20 cellular contexts compared by ENCODE assay signal in the genomic region with DNA sequence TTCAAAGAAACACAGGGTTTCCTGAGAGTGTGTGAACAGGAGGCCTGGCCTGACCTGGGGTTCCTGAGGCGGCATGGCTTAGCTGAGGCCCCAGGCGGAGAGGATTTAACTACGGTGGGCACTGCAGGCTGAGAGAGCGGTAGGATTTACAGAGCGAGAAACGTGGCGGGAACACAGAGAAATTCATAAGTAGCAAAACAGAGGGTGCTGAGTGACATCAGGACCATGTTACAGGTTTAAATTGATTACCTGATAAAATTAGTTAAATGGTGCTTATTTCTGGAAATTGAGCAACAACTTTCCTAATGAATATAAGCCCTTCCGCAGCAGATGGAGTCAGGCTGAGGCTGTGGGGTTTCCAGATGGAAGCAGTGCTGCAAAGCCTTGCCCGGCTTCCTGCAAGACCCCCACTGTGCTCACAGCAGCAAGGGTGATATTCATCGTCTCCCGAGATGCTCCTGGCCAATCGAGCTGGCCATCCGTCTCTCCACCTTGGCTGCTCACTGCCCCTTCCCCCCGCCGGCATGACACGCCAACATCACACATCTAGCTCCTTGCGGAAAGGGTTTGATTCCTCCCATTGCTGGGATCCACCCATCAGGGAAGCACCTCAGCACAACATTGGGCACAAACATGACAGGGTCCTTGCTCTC.
DNase-seq lines count a peak whose midpoint lies in the region; ATAC-seq and TF ChIP-seq lines count a peak whose summit lies in the region.
"Had no signal": no experiment of that assay in that cellular context is flagged by ENCODE, and none has a peak within 500 bp of the region (broad histone marks: within the 10 kb centered on the region; RNA-seq: fewer than 3 reads in every experiment).

No MANE protein-coding gene starts in this region.

- no peak for TF ChIP-seq EP300 in esophagus muscularis mucosa (IDR thresholded peaks at IDR 0.05)

- H3K4me2 ChIP-seq in GM23338, result no peak overlapping the region
- no peak overlapping the region for H3K4me2 ChIP-seq in neural progenitor cell
- H3K4me2 ChIP-seq: smooth muscle cell had no signal

- H3K4me3 ChIP-seq in GM23338, result no peak overlapping the region
- H3K4me3 ChIP-seq in neural progenitor cell, result no peak overlapping the region
- no peak overlapping the region for H3K4me3 ChIP-seq in esophagus muscularis mucosa
- H3K4me3 ChIP-seq: heart left ventricle, left lung, SJSA1, smooth muscle cell had no signal

- peaks cover 53% of the 10 kb centered on the region for H3K4me1 Mint-ChIP-seq in GM23338
- peaks cover 23% of the 10 kb centered on the region for H3K4me1 Mint-ChIP-seq in neural progenitor cell

- H3F3A ChIP-seq in GM23338 (replicated peaks; ENCODE audit: low read depth), result peaks cover 3% of the 10 kb centered on the region; the same call in 1 of the 2 replicates
- H3F3A ChIP-seq in neural progenitor cell (ENCODE audit: low read depth), result peaks cover 26% of the 10 kb centered on the region

- H3K4me3 Mint-ChIP-seq in GM23338 (no peak overlapping the region), neural progenitor cell (no peak overlapping the region)
- H3K4me3 Mint-ChIP-seq: dendritic cell treated with granulocyte-macrophage colony-stimulating factor and Interleukin-4, amounts not matched to agents 40 ng/mL and 50 ng/mL, for 4 days had no signal

- TF ChIP-seq POLR2A in esophagus muscularis mucosa (IDR thresholded peaks at IDR 0.05; ENCODE audit: low read depth), result no peak

- H3K27me3 Mint-ChIP-seq in GM23338 (ENCODE audit: insufficient read depth, low read depth, poor library complexity), result peaks cover 3% of the 10 kb centered on the region
- no peaks in the 10 kb centered on the region for H3K27me3 Mint-ChIP-seq in neural progenitor cell (ENCODE audit: insufficient read depth, low read depth)
- H3K27me3 Mint-ChIP-seq: dendritic cell treated with granulocyte-macrophage colony-stimulating factor and Interleukin-4, amounts not matched to agents 40 ng/mL and 50 ng/mL, for 4 days had no signal

- TF ChIP-seq CTCF in GM23338 (conservative IDR thresholded peaks at IDR 0.05; ENCODE audit: low read depth in 2 of 2) (no peak), neural progenitor cell (IDR thresholded peaks at IDR 0.05) (no peak), esophagus muscularis mucosa (IDR thresholded peaks at IDR 0.05) (no peak)

- H3K9me3 ChIP-seq in KOPT-K1 (ENCODE audit: insufficient read depth, low read length, poor library complexity, severe bottlenecking), result no peaks in the 10 kb centered on the region
- H3K9me3 ChIP-seq in neural progenitor cell (ENCODE audit: low read depth), result no peaks in the 10 kb centered on the region
- no peaks in the 10 kb centered on the region for H3K9me3 ChIP-seq in esophagus muscularis mucosa
- H3K9me3 ChIP-seq: heart left ventricle, left lung, SJSA1 had no signal

- ATAC-seq in GM23338 (peak; percentile 48), HG02973 (IDR thresholded peaks at IDR 0.05; ENCODE audit: unreplicated experiment) (no peak), HG03095 (IDR thresholded peaks at IDR 0.05; ENCODE audit: unreplicated experiment) (no peak)
- ATAC-seq: heart left ventricle, left lung had no signal

- peak; percentile 21 for DNase-seq in GM23338 (ENCODE audit: low spot score)
- DNase-seq in cerebellar cortex (ENCODE audit: low spot score), result peak; percentile 80
- peak; percentile 27 for DNase-seq in neural progenitor cell (ENCODE audit: low spot score)
- no peak for DNase-seq in esophagus muscularis mucosa (ENCODE audit: extremely low spot score)
- DNase-seq: activated T-cell treated with anti-CD3 and anti-CD28 coated beads, Interleukin-2, amount 50 U/mL, for 48 hours; heart left ventricle; KBM-7; left lung; MV-4-11; NCI-H1930; NCI-H345; stimulated activated CD4-positive, alpha-beta T cell treated with anti-CD3 and anti-CD28 coated beads, Interleukin-4, amount 100 ng/mL, for 1 hour; T-helper 2 cell; trophoblast cell had no signal

- H3K27me3 ChIP-seq in GM23338 (ENCODE audit: insufficient read depth) (no peaks in the 10 kb centered on the region), neural progenitor cell (no peaks in the 10 kb centered on the region), esophagus muscularis mucosa (no peaks in the 10 kb centered on the region)
- H3K27me3 ChIP-seq: heart left ventricle, left lung, SJSA1 had no signal

- H3K79me2 ChIP-seq in GM23338 (replicated peaks; ENCODE audit: insufficient read depth), result no peaks in the 10 kb centered on the region
- H3K79me2 ChIP-seq in neural progenitor cell (ENCODE audit: low read depth), result no peaks in the 10 kb centered on the region

- H3K27ac Mint-ChIP-seq in GM23338 (peak overlapping the region; percentile 72; the same call in 1 of the 2 replicates), neural progenitor cell (no peak overlapping the region)
- H3K27ac Mint-ChIP-seq: dendritic cell treated with granulocyte-macrophage colony-stimulating factor and Interleukin-4, amounts not matched to agents 40 ng/mL and 50 ng/mL, for 4 days had no signal

- H3K9me3 Mint-ChIP-seq in GM23338 (no peaks in the 10 kb centered on the region), neural progenitor cell (no peaks in the 10 kb centered on the region)
- H3K9me3 Mint-ChIP-seq: dendritic cell treated with granulocyte-macrophage colony-stimulating factor and Interleukin-4, amounts not matched to agents 40 ng/mL and 50 ng/mL, for 4 days had no signal

- no peak overlapping the region for H3K9ac ChIP-seq in neural progenitor cell

- H3K9me2 ChIP-seq in GM23338 (ENCODE audit: insufficient read depth), result no peaks in the 10 kb centered on the region

- H3K27ac ChIP-seq in GM23338 (ENCODE audit: low read depth) (peak overlapping the region; percentile 34; the same call in 1 of the 2 replicates), KOPT-K1 (ENCODE audit: low read depth, low read length, poor library complexity, severe bottlenecking) (peak overlapping the region; percentile 96), neural progenitor cell (peak overlapping the region; percentile 20), esophagus muscularis mucosa (replicated peaks in 1 of 4) (no peak overlapping the region)
- H3K27ac ChIP-seq: heart left ventricle, left lung, SJSA1 had no signal

- H2AFZ ChIP-seq in GM23338 (peak overlapping the region; percentile 52; the same call in 1 of the 2 replicates), neural progenitor cell (replicated peaks) (no peak overlapping the region)

- 87% methylated on average over 17 of the region's 17 CpGs for WGBS in esophagus muscularis mucosa

- H3K36me3 ChIP-seq in GM23338 (ENCODE audit: insufficient read depth) (no peaks in the 10 kb centered on the region), KOPT-K1 (ENCODE audit: insufficient read depth, low read length) (peaks cover 28% of the 10 kb centered on the region), neural progenitor cell (no peaks in the 10 kb centered on the region), esophagus muscularis mucosa (peaks cover 39 to 98% (median 74%) of the 10 kb centered on the region in 4 donors)

- H3K36me3 Mint-ChIP-seq in GM23338 (ENCODE audit: low read depth) (peaks cover 11% of the 10 kb centered on the region; the same call in 2 of the 3 replicates), neural progenitor cell (peaks cover 28% of the 10 kb centered on the region)

- intact Hi-C loops in esophagus muscularis mucosa (cut with DNase I), result no loop called here

- H3K4me1 ChIP-seq in GM23338 (ENCODE audit: insufficient read depth), result peaks cover 16% of the 10 kb centered on the region
- peaks cover 34% of the 10 kb centered on the region for H3K4me1 ChIP-seq in neural progenitor cell
- no peaks in the 10 kb centered on the region for H3K4me1 ChIP-seq in esophagus muscularis mucosa
- H3K4me1 ChIP-seq: heart left ventricle, left lung had no signal

- H4K20me1 ChIP-seq in GM23338 (replicated peaks; ENCODE audit: insufficient read depth), result no peaks in the 10 kb centered on the region
- no peaks in the 10 kb centered on the region for H4K20me1 ChIP-seq in neural progenitor cell (ENCODE audit: low read depth)

TF ChIP-seq in GM23338, 12 proteins besides CTCF, POLR2A, EP300 and RAD21 (continues in another document):
- TF ChIP-seq, protein P1, sequence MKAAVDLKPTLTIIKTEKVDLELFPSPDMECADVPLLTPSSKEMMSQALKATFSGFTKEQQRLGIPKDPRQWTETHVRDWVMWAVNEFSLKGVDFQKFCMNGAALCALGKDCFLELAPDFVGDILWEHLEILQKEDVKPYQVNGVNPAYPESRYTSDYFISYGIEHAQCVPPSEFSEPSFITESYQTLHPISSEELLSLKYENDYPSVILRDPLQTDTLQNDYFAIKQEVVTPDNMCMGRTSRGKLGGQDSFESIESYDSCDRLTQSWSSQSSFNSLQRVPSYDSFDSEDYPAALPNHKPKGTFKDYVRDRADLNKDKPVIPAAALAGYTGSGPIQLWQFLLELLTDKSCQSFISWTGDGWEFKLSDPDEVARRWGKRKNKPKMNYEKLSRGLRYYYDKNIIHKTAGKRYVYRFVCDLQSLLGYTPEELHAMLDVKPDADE (IDR thresholded peaks at IDR 0.05), result no peak
- TF ChIP-seq NANOG (IDR thresholded peaks at IDR 0.05; ENCODE audit: borderline replicate concordance), result no peak
- no peak for TF ChIP-seq STAT1 (IDR thresholded peaks at IDR 0.05; ENCODE audit: unreplicated experiment)
- TF ChIP-seq, protein P2, sequence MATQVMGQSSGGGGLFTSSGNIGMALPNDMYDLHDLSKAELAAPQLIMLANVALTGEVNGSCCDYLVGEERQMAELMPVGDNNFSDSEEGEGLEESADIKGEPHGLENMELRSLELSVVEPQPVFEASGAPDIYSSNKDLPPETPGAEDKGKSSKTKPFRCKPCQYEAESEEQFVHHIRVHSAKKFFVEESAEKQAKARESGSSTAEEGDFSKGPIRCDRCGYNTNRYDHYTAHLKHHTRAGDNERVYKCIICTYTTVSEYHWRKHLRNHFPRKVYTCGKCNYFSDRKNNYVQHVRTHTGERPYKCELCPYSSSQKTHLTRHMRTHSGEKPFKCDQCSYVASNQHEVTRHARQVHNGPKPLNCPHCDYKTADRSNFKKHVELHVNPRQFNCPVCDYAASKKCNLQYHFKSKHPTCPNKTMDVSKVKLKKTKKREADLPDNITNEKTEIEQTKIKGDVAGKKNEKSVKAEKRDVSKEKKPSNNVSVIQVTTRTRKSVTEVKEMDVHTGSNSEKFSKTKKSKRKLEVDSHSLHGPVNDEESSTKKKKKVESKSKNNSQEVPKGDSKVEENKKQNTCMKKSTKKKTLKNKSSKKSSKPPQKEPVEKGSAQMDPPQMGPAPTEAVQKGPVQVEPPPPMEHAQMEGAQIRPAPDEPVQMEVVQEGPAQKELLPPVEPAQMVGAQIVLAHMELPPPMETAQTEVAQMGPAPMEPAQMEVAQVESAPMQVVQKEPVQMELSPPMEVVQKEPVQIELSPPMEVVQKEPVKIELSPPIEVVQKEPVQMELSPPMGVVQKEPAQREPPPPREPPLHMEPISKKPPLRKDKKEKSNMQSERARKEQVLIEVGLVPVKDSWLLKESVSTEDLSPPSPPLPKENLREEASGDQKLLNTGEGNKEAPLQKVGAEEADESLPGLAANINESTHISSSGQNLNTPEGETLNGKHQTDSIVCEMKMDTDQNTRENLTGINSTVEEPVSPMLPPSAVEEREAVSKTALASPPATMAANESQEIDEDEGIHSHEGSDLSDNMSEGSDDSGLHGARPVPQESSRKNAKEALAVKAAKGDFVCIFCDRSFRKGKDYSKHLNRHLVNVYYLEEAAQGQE (IDR thresholded peaks at IDR 0.05; ENCODE audit: unreplicated experiment), result no peak

Comparison
In these comparisons a context has a peak if more than half of its experiments do, and no peak if none do; other contexts are left out.
1. H3K27ac ChIP-seq: peak in GM23338 (single experiment), KOPT-K1 (single experiment) and neural progenitor cell (single experiment); none in esophagus muscularis mucosa (0 of 4).